Comparison of ENCODE assay signal across 8 cellular contexts in genomic region chr11:61733120-61733978, GRCh38.
DNase-seq lines count a peak whose midpoint lies in the region; ATAC-seq, FAIRE-seq and TF ChIP-seq lines count a peak whose summit lies in the region.

No MANE protein-coding gene starts in this region.

- H3K27ac ChIP-seq in substantia nigra (ENCODE audit: low read depth, low read length, poor library complexity, severe bottlenecking), result peak overlapping the region; percentile 82

- DNase-seq in D721Med (ENCODE audit: insufficient read length, low spot score), result peak; percentile 99
- DNase-seq in LoVo (ENCODE audit: low spot score), result peak; percentile 74
- peak; percentile 95 for DNase-seq in RPMI8226
- DNase-seq in activated effector memory CD4-positive, alpha-beta T cell treated with Interleukin-2 at 50 U/mL for 16 hours, result peak; percentile 72
- peak; percentile 72 for DNase-seq in fibroblast of the conjunctiva (ENCODE audit: low read depth)
- DNase-seq in nucleus accumbens (lab: John Stamatoyannopoulos, UW), result peak in 55 of 56 donors; percentile 45 to 94 (median 79)
- DNase-seq in substantia nigra (lab: John Stamatoyannopoulos, UW), result peak; percentile 26 to 92 (median 78)

- FAIRE-seq in D721Med (lab: Jason Lieb, UNC), result peak; percentile 66

- peak; percentile 81 for ATAC-seq in GM21576 (IDR thresholded peaks at IDR 0.05; ENCODE audit: unreplicated experiment)

- TF ChIP-seq CTCF in D721Med (IDR thresholded peaks at IDR 0.05; ENCODE audit: insufficient read depth, missing control alignments), result peak; percentile 96

Comparison
In these comparisons a context has a peak if more than half of its experiments do, and no peak if none do; other contexts are left out.
1. Peak in every context shown above with its lines: DNase-seq, ATAC-seq and H3K27ac ChIP-seq.